In genomic region chr7:130361681-130362080, GRCh38 we compare ENCODE assay signal across 21 cellular contexts. TPM values are rescaled to one million over a fixed set of nuclear protein-coding genes. Genes with fewer than 3 reads are reported as not detected.
DNase-seq lines count a peak whose midpoint lies in the region; ATAC-seq and TF ChIP-seq lines count a peak whose summit lies in the region.
"Had no signal": no experiment of that assay in that cellular context is flagged by ENCODE, and none has a peak within 500 bp of the region (broad histone marks: within the 10 kb centered on the region; RNA-seq: fewer than 3 reads in every experiment).

No MANE protein-coding gene starts in this region.

- H3K27ac Mint-ChIP-seq in nephron (peak overlapping the region; percentile 41 to 60 (median 54)), endothelial cell (ENCODE audit: unreplicated experiment) (no peak overlapping the region)
- H3K27ac Mint-ChIP-seq: CD4-positive, alpha-beta memory T cell; GM23338 had no signal

- TF ChIP-seq EP300 in sigmoid colon (IDR thresholded peaks at IDR 0.05): no peak

- peaks cover 16% of the 10 kb centered on the region for H3K9me3 Mint-ChIP-seq in nephron
- peaks cover 7% of the 10 kb centered on the region for H3K9me3 Mint-ChIP-seq in endothelial cell (ENCODE audit: unreplicated experiment)

- intact Hi-C loops in sigmoid colon (cut with DNase I): no loop called here

- peaks cover 9% of the 10 kb centered on the region for H3K9me3 ChIP-seq in RWPE2 (ENCODE audit: severe bottlenecking)
- H3K9me3 ChIP-seq in sigmoid colon: no peaks in the 10 kb centered on the region

- no peak for ATAC-seq in RWPE2 (ENCODE audit: low read depth)
- ATAC-seq in GM18861 (IDR thresholded peaks at IDR 0.05; ENCODE audit: unreplicated experiment): no peak
- ATAC-seq: A549, GM23338 had no signal

- H3K4me3 ChIP-seq in RWPE2 (ENCODE audit: severe bottlenecking): no peak overlapping the region
- H3K4me3 ChIP-seq in sigmoid colon: no peak overlapping the region
- H3K4me3 ChIP-seq: A549, GM23338 had no signal

- H3K27ac ChIP-seq in RWPE2 (ENCODE audit: poor library complexity, severe bottlenecking) (no peak overlapping the region), sigmoid colon (no peak overlapping the region)
- H3K27ac ChIP-seq: 22Rv1, A549, C4-2B, HL-60 had no signal

- H3K36me3 ChIP-seq in RWPE2 (ENCODE audit: low read depth) (no peaks in the 10 kb centered on the region), sigmoid colon (no peaks in the 10 kb centered on the region)

- H3K4me3 Mint-ChIP-seq in nephron (no peak overlapping the region), endothelial cell (ENCODE audit: unreplicated experiment) (no peak overlapping the region)
- H3K4me3 Mint-ChIP-seq: CD4-positive, alpha-beta memory T cell; GM23338 had no signal

- no peaks in the 10 kb centered on the region for H3K27me3 Mint-ChIP-seq in nephron (ENCODE audit: low read depth)
- H3K27me3 Mint-ChIP-seq in endothelial cell (ENCODE audit: unreplicated experiment): no peaks in the 10 kb centered on the region

- no peak for TF ChIP-seq POLR2A in sigmoid colon (IDR thresholded peaks at IDR 0.05)

- TF ChIP-seq CTCF in RWPE2 (IDR thresholded peaks at IDR 0.05; ENCODE audit: poor library complexity, severe bottlenecking) (no peak), nephron (IDR thresholded peaks at IDR 0.05; ENCODE audit: unreplicated experiment in 3 of 3) (no peak), sigmoid colon (IDR thresholded peaks at IDR 0.05) (no peak), endothelial cell (IDR thresholded peaks at IDR 0.05; ENCODE audit: unreplicated experiment) (no peak)

- H3K36me3 Mint-ChIP-seq in nephron (ENCODE audit: low read depth) (no peaks in the 10 kb centered on the region), endothelial cell (ENCODE audit: low read depth, unreplicated experiment) (peaks cover 8% of the 10 kb centered on the region)

- 95 to 96% methylated on average over 7 of the region's 7 CpGs for WGBS in sigmoid colon, 2 donors

- peak; percentile 30 for DNase-seq in activated effector memory CD4-positive, alpha-beta T cell treated with anti-CD3 and anti-CD28 coated beads, Interleukin-2, amount 50 U/mL, for 16 hours
- DNase-seq in activated effector memory CD4-positive, alpha-beta T cell treated with Interleukin-2 at 50 U/mL for 16 hours: no peak
- DNase-seq in RWPE2 (ENCODE audit: low spot score) (peak; percentile 14), sigmoid colon (peak; percentile 35), endothelial cell (ENCODE audit: low spot score) (no peak)
- DNase-seq in activated CD4-positive, alpha-beta T cell treated with anti-CD3 and anti-CD28 coated beads for 4 hours: no peak
- DNase-seq: AML-193; CD4-positive, alpha-beta memory T cell; DMS153; DMS79; GDM1; HCEC 1CT had no signal

- peaks cover 45% of the 10 kb centered on the region for H3K4me1 Mint-ChIP-seq in nephron
- H3K4me1 Mint-ChIP-seq in endothelial cell (ENCODE audit: unreplicated experiment): peaks cover 4% of the 10 kb centered on the region

- H3K27me3 ChIP-seq in RWPE2 (ENCODE audit: insufficient read depth, poor library complexity, severe bottlenecking) (no peaks in the 10 kb centered on the region), sigmoid colon (no peaks in the 10 kb centered on the region)

- H3K4me1 ChIP-seq in RWPE2 (ENCODE audit: insufficient read depth, poor library complexity, severe bottlenecking) (peaks cover 39% of the 10 kb centered on the region), sigmoid colon (peaks cover 0 to 12% (median 8%) of the 10 kb centered on the region in 4 donors)

RNA-seq across cellular contexts. Expression of gene CPA5, which starts 17.1 kb away (rescaled TPM):
- total RNA-seq in sigmoid colon (not detected), endothelial cell (ENCODE audit: unreplicated experiment) (not detected)
- polyA plus RNA-seq in sigmoid colon: 1 to 10 TPM in 1 of 3 donors, not detected in 2; 1.1 TPM
- total RNA-seq: CD4-positive, alpha-beta memory T cell; GM23338; HT1080 had no signal
- polyA plus RNA-seq: A549, GM23338 had no signal

RNA-seq across cellular contexts. Expression of gene CPA1, which starts 18.6 kb away (rescaled TPM):
- total RNA-seq in sigmoid colon (1 to 10 TPM in 1 of 4 donors, not detected in 3; 2.2 TPM), endothelial cell (ENCODE audit: unreplicated experiment) (not detected)
- 1 to 10 TPM in 2 of 3 donors, under 1 TPM in 1; 0.34 to 7.8 (median 1.2) TPM for polyA plus RNA-seq in sigmoid colon
- total RNA-seq: CD4-positive, alpha-beta memory T cell; Daoy; GM23338; HT1080 had no signal
- polyA plus RNA-seq: A549; CD4-positive, alpha-beta memory T cell; GM23338 had no signal

Comparison
In these comparisons a context has a peak if more than half of its experiments do, and no peak if none do; other contexts are left out.
1. DNase-seq: peak in activated effector memory CD4-positive, alpha-beta T cell treated with anti-CD3 and anti-CD28 coated beads, Interleukin-2, amount 50 U/mL, for 16 hours (single experiment), RWPE2 (single experiment) and sigmoid colon (single experiment); none in activated effector memory CD4-positive, alpha-beta T cell treated with Interleukin-2 at 50 U/mL for 16 hours (single experiment), endothelial cell (single experiment) and activated CD4-positive, alpha-beta T cell treated with anti-CD3 and anti-CD28 coated beads for 4 hours (0 of 2).